In genomic region chr18:47990981-47991380, GRCh38 we compare ENCODE assay signal across 21 cellular contexts.
"Had no signal": no experiment of that assay in that cellular context is flagged by ENCODE, and none has a peak within 500 bp of the region (broad histone marks: within the 10 kb centered on the region; RNA-seq: fewer than 3 reads in every experiment).

No MANE protein-coding gene starts in this region.

- H3K36me3 Mint-ChIP-seq: activated naive CD8-positive, alpha-beta T cell; mesothelial cell of epicardium; natural killer cell treated with Interleukin-12 subunit alpha and Interleukin-12 subunit beta and Interleukin-15 and Interleukin-18, amount 100 ng/mL, for 72 hours had no signal

- H3K36me3 ChIP-seq: tibial nerve, uterus had no signal

- H3K27me3 Mint-ChIP-seq: activated naive CD8-positive, alpha-beta T cell had no signal

- H3K27ac Mint-ChIP-seq: activated naive CD8-positive, alpha-beta T cell; activated T-helper 1 cell treated with anti-CD3 and anti-CD28 coated beads, Interleukin-12 subunit alpha, Interleukin-12 subunit beta, Interleukin-2, Interleukin-4 antibody, amounts not matched to agents 30 ng/mL and 10 ng/mL and 1 ng/mL, durations not matched to agents 14 hours and 24 hours and 36 hours; mesothelial cell of epicardium; natural killer cell treated with Interleukin-12 subunit alpha and Interleukin-12 subunit beta and Interleukin-15 and Interleukin-18, amount 100 ng/mL, for 72 hours had no signal

- H3K27me3 ChIP-seq: tibial nerve, uterus had no signal

- DNase-seq: activated CD4-positive, alpha-beta T cell treated with anti-CD3 and anti-CD28 coated beads for 1 hour; activated CD4-positive, alpha-beta T cell treated with anti-CD3 and anti-CD28 coated beads, Interleukin-2, amount 50 U/mL, for 4 hours; activated T-cell treated with anti-CD3 and anti-CD28 coated beads for 4 hours; cerebellar nuclear complex; cortex of kidney; effector CD4-positive, alpha-beta T cell; posterior cingulate gyrus; stimulated activated CD4-positive, alpha-beta T cell treated with anti-CD3 and anti-CD28 coated beads, Interleukin-12 subunit alpha, Interleukin-12 subunit beta, amount 100 ng/mL, for 4 hours; stimulated activated CD4-positive, alpha-beta T cell treated with anti-CD3 and anti-CD28 coated beads, Interleukin-1b, Interleukin-23, amount 100 ng/mL, for 48 hours; stimulated activated CD8-positive, alpha-beta memory T cell treated with anti-CD3 and anti-CD28 coated beads, Interleukin-4, amount 100 ng/mL, for 48 hours; stimulated activated naive CD8-positive, alpha-beta T cell treated with anti-CD3 and anti-CD28 coated beads, Interleukin-15, Interleukin-2, amounts not matched to agents 100 U/mL and 50 U/mL, for 24 hours; T1000; uterus had no signal

- FAIRE-seq: bronchial epithelial cell, frontal cortex, keratinocyte had no signal

- H3K27ac ChIP-seq: tibial nerve, uterus had no signal

- ATAC-seq: natural killer cell treated with Interleukin-12 subunit alpha and Interleukin-12 subunit beta and Interleukin-15 and Interleukin-18, amount 100 ng/mL, for 72 hours; stimulated activated naive CD8-positive, alpha-beta T cell treated with anti-CD3 and anti-CD28 coated beads, Interleukin-15, Interleukin-2, amounts not matched to agents 100 U/mL and 50 U/mL, for 24 hours had no signal

- H3K9me3 ChIP-seq: tibial nerve, uterus had no signal

- H3K9me3 Mint-ChIP-seq: activated T-helper 1 cell treated with anti-CD3 and anti-CD28 coated beads, Interleukin-12 subunit alpha, Interleukin-12 subunit beta, Interleukin-2, Interleukin-4 antibody, amounts not matched to agents 30 ng/mL and 10 ng/mL and 1 ng/mL, durations not matched to agents 14 hours and 24 hours and 36 hours; mesothelial cell of epicardium; natural killer cell treated with Interleukin-12 subunit alpha and Interleukin-12 subunit beta and Interleukin-15 and Interleukin-18, amount 100 ng/mL, for 72 hours had no signal

- H3K4me1 ChIP-seq: tibial nerve, uterus had no signal

- H3K4me3 Mint-ChIP-seq: activated naive CD8-positive, alpha-beta T cell; activated T-helper 1 cell treated with anti-CD3 and anti-CD28 coated beads, Interleukin-12 subunit alpha, Interleukin-12 subunit beta, Interleukin-2, Interleukin-4 antibody, amounts not matched to agents 30 ng/mL and 10 ng/mL and 1 ng/mL, durations not matched to agents 14 hours and 24 hours and 36 hours; mesothelial cell of epicardium; natural killer cell treated with Interleukin-12 subunit alpha and Interleukin-12 subunit beta and Interleukin-15 and Interleukin-18, amount 100 ng/mL, for 72 hours had no signal

- H3K4me3 ChIP-seq: tibial nerve, uterus had no signal
